In genomic region chr4:8409271-8410065, GRCh38 we compare ENCODE assay signal across 11 cellular contexts. TPM values are rescaled to one million over a fixed set of nuclear protein-coding genes. Genes with fewer than 3 reads are reported as not detected.
DNase-seq lines count a peak whose midpoint lies in the region; ATAC-seq and TF ChIP-seq lines count a peak whose summit lies in the region.
"Had no signal": no experiment of that assay in that cellular context is flagged by ENCODE, and none has a peak within 500 bp of the region (broad histone marks: within the 10 kb centered on the region; RNA-seq: fewer than 3 reads in every experiment).

No MANE protein-coding gene starts in this region.

- ATAC-seq in Right ventricle myocardium superior (ENCODE audit: poor library complexity) (peak; percentile 64), HG03135 (IDR thresholded peaks at IDR 0.05; ENCODE audit: unreplicated experiment) (no peak), GM18498 (IDR thresholded peaks at IDR 0.05; ENCODE audit: unreplicated experiment) (no peak)

- H3K27me3 ChIP-seq in left ventricle myocardium inferior (ENCODE audit: low read depth) (no peaks in the 10 kb centered on the region), transverse colon (no peaks in the 10 kb centered on the region)
- H3K27me3 ChIP-seq: cardiac muscle cell had no signal

- in situ Hi-C loops in transverse colon (cut with MboI; ENCODE audit: low pct_ligation_motif_present in 1 of 4, low pct_unique_long_range_greater_than_20kb in 1 of 4, low sequenced_read_pairs in 3 of 4), result loop anchor here in 3 of 4 donors (10.0 to 25.0 kb wide), 3 partner anchors 165 to 247 kb away; partner anchors contain the start of gene ABLIM2 (in 1 of the 3)

- 66% methylated on average over 15 of the region's 17 CpGs; no CpG with 5 or more reads in 1 of the 2 donors for WGBS in transverse colon (ENCODE audit: low coverage in 1 of 2), 2 donors

- H3K27ac ChIP-seq in left ventricle myocardium inferior (replicated peaks) (peak overlapping the region; percentile 54), transverse colon (peak overlapping the region in 1 of 4 donors; percentile 36)
- H3K27ac ChIP-seq: cardiac muscle cell, parathyroid adenoma had no signal

- H3K36me3 ChIP-seq in left ventricle myocardium inferior (peaks cover 67% of the 10 kb centered on the region), transverse colon (peaks cover 0 to 4% (median 0%) of the 10 kb centered on the region in 4 donors)

- H3K4me1 ChIP-seq in left ventricle myocardium inferior (peaks cover 54% of the 10 kb centered on the region), transverse colon (peaks cover 0 to 15% (median 7%) of the 10 kb centered on the region in 4 donors)
- H3K4me1 ChIP-seq: parathyroid adenoma had no signal

- TF ChIP-seq CTCF in left ventricle myocardium inferior (IDR thresholded peaks at IDR 0.05; ENCODE audit: borderline replicate concordance), result no peak
- no peak for TF ChIP-seq CTCF in transverse colon (IDR thresholded peaks at IDR 0.05)

- DNase-seq in Right ventricle myocardium superior (peak; percentile 81), cardiac septum (ENCODE audit: low spot score) (no peak), left ventricle myocardium inferior (peak; percentile 74), transverse colon (peak; percentile 51), NCI-H187 treated with DMSO at 0.1 percent for 48 hours (lab: John Stamatoyannopoulos, UW) (no peak)
- peak; percentile 29 for DNase-seq in activated CD8-positive, alpha-beta memory T cell treated with anti-CD3 and anti-CD28 coated beads, Interleukin-2, amount 50 U/mL, for 1 hour (ENCODE audit: extremely low read depth)
- DNase-seq: COR-L47 had no signal

- intact Hi-C loops in Right ventricle myocardium superior (cut with DNase I) (loop anchor here (2.0 to 10.0 kb wide), 2 partner anchors 167 to 245 kb away; no protein-coding TSS in a partner anchor), cardiac septum (cut with DNase I) (no loop called here), left ventricle myocardium inferior (cut with micrococcal nuclease) (no loop called here), transverse colon (cut with DNase I; ENCODE audit: low total_unique reads) (no loop called here)

- no peak for TF ChIP-seq EP300 in transverse colon (IDR thresholded peaks at IDR 0.05; ENCODE audit: low read depth)

- TF ChIP-seq POLR2A in transverse colon (IDR thresholded peaks at IDR 0.05), result no peak

- H3K4me3 ChIP-seq in left ventricle myocardium inferior (no peak overlapping the region), transverse colon (no peak overlapping the region)
- H3K4me3 ChIP-seq: cardiac muscle cell had no signal

- H3K9me3 ChIP-seq in left ventricle myocardium inferior (replicated peaks), result no peaks in the 10 kb centered on the region
- H3K9me3 ChIP-seq in transverse colon, result no peaks in the 10 kb centered on the region

RNA-seq across cellular contexts. Expression of gene ACOX3, which starts 31.1 kb away (rescaled TPM):
- total RNA-seq in Right ventricle myocardium superior (22.5 TPM), cardiac septum (29.3 TPM), left ventricle myocardium inferior (22.0 TPM), transverse colon (100 to 1,000 TPM in 1 of 4 donors, 10 to 100 TPM in 3; 18.7 to 104 (median 31.3) TPM)

RNA-seq across cellular contexts. Expression of gene TRMT44, which starts 31.1 kb away (rescaled TPM):
- total RNA-seq in Right ventricle myocardium superior (8.4 TPM), cardiac septum (9.0 TPM), left ventricle myocardium inferior (9.2 TPM), transverse colon (100 to 1,000 TPM in 1 of 4 donors, 10 to 100 TPM in 3; 19.1 to 190 (median 29.7) TPM)

Comparison
In these comparisons a context has a peak if more than half of its experiments do, and no peak if none do; other contexts are left out.
1. DNase-seq: peak in Right ventricle myocardium superior (single experiment), activated CD8-positive, alpha-beta memory T cell treated with anti-CD3 and anti-CD28 coated beads, Interleukin-2, amount 50 U/mL, for 1 hour (single experiment), left ventricle myocardium inferior (single experiment) and transverse colon (single experiment); none in cardiac septum (single experiment) and NCI-H187 treated with DMSO at 0.1 percent for 48 hours (single experiment).